14 cellular contexts compared by ENCODE assay signal in the genomic region with DNA sequence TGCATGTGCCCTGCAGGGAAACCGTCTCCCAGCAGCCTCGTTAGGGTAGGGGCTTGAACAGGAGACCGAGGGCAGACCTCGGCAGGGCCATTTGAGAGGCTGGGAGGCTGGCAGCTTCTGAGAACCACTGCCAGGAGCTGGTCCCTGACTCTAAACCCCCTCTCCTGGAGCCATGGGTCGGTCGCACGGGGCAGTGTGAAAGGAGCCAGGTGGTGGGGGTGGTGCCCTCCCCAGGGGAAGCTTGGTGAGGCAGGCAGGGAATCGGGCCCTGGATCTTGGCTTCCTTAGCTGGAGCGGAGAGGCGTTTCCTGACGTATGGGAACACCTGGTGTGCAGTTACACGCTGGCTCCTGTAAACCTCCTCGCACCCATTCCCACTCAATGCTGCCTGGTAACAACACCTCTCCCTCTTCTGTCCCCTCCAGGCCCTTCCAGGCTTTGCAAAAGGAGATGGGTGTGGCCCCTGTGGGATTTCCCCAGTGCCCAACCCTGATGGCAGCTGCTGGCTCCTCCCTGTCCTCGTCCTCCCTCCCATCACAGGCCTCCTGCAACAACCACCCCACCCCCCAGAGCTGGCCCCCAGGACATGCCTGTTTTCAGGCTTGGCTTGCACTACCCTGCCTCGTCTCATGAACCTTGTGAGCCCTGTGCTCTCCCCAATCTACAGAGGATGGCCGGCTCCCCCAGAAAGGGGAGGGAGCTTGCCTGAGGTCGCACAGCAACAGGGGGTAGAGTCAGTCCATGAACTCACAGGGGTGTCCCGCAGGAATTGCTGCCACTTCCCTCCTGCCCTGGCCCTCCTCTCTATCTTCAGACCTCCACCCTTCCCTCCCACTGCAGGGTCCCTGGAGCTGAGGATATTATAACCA. TPM values are rescaled to one million over a fixed set of nuclear protein-coding genes. Genes with fewer than 3 reads are reported as not detected.
DNase-seq lines count a peak whose midpoint lies in the region; ATAC-seq and TF ChIP-seq lines count a peak whose summit lies in the region.
"Had no signal": no experiment of that assay in that cellular context is flagged by ENCODE, and none has a peak within 500 bp of the region (broad histone marks: within the 10 kb centered on the region; RNA-seq: fewer than 3 reads in every experiment).

No MANE protein-coding gene starts in this region.

- no peak overlapping the region for H3K4me3 ChIP-seq in SK-N-SH (ENCODE audit: low read depth in 2 of 2, low read length in 1 of 2)
- H3K4me3 ChIP-seq: heart right ventricle had no signal

- no peak for TF ChIP-seq CTCF in glutamatergic neuron (IDR thresholded peaks at IDR 0.05; ENCODE audit: partially characterized antibody, unreplicated experiment)
- no peak for TF ChIP-seq CTCF in SK-N-SH (IDR thresholded peaks at IDR 0.05)

- H4K20me1 ChIP-seq in SK-N-SH (ENCODE audit: insufficient read depth): no peaks in the 10 kb centered on the region

- H3K4me1 ChIP-seq in SK-N-SH (ENCODE audit: control insufficient read depth in 1 of 2, insufficient read depth in 2 of 2, low read depth in 1 of 2, low read length in 1 of 2): peaks cover 0 to 34% of the 10 kb centered on the region in 2 experiments; a peak in 1 of 4 replicates

- no peaks in the 10 kb centered on the region for H3K9me3 ChIP-seq in SK-N-SH
- H3K9me3 ChIP-seq: heart right ventricle had no signal

- no peaks in the 10 kb centered on the region for H3K36me3 ChIP-seq in SK-N-SH (replicated peaks in 1 of 2; ENCODE audit: control insufficient read depth in 1 of 2, insufficient read depth in 2 of 2, low read length in 1 of 2)
- H3K36me3 ChIP-seq: heart right ventricle had no signal

- no peak overlapping the region for H3K4me3 Mint-ChIP-seq in activated T-cell treated with anti-CD3 and anti-CD28 coated beads, Interleukin-2, amount 50 U/mL, for 4 hours
- no peak overlapping the region for H3K4me3 Mint-ChIP-seq in glutamatergic neuron (ENCODE audit: unreplicated experiment)
- no peak overlapping the region for H3K4me3 Mint-ChIP-seq in stimulated activated effector memory CD8-positive, alpha-beta T cell treated with anti-CD3 and anti-CD28 coated beads, Interleukin-12 subunit alpha, Interleukin-12 subunit beta, amount 100 ng/mL, for 72 hours
- H3K4me3 Mint-ChIP-seq: activated naive CD8-positive, alpha-beta T cell treated with anti-CD3 and anti-CD28 coated beads for 36 hours had no signal

- no peaks in the 10 kb centered on the region for H3F3A ChIP-seq in SK-N-SH (replicated peaks; ENCODE audit: insufficient read depth)

- TF ChIP-seq EP300 in SK-N-SH (IDR thresholded peaks at IDR 0.05; ENCODE audit: borderline replicate concordance in 1 of 2, low read depth in 1 of 2, low read length in 1 of 2): no peak

- no peak for TF ChIP-seq RAD21 in SK-N-SH (IDR thresholded peaks at IDR 0.05; ENCODE audit: low read length)

- CTCF ChIA-PET in SK-N-SH (lab: Yijun Ruan, JAX): interaction anchor here (1.4 to 2.7 kb wide), 3 partner anchors 25 to 83 kb away, joined by 3 to 20 read pairs (median 13); a partner anchor contains a TSS

- H3K9me3 Mint-ChIP-seq in activated T-cell treated with anti-CD3 and anti-CD28 coated beads, Interleukin-2, amount 50 U/mL, for 4 hours: no peaks in the 10 kb centered on the region
- peaks cover 3% of the 10 kb centered on the region for H3K9me3 Mint-ChIP-seq in glutamatergic neuron (ENCODE audit: unreplicated experiment)
- no peaks in the 10 kb centered on the region for H3K9me3 Mint-ChIP-seq in stimulated activated effector memory CD8-positive, alpha-beta T cell treated with anti-CD3 and anti-CD28 coated beads, Interleukin-12 subunit alpha, Interleukin-12 subunit beta, amount 100 ng/mL, for 72 hours
- H3K9me3 Mint-ChIP-seq: activated naive CD8-positive, alpha-beta T cell treated with anti-CD3 and anti-CD28 coated beads for 36 hours had no signal

- 58% methylated on average over 3 of the region's 18 CpGs for WGBS in SK-N-SH (ENCODE audit: low lambda C conversion rate)

- no peaks in the 10 kb centered on the region for H3K79me2 ChIP-seq in SK-N-SH (ENCODE audit: insufficient read depth)

- no peak overlapping the region for H3K27ac ChIP-seq in SK-N-SH (ENCODE audit: low read depth in 2 of 2, low read length in 1 of 2)
- H3K27ac ChIP-seq: heart right ventricle had no signal

- DNase-seq in activated T-cell treated with anti-CD3 and anti-CD28 coated beads, Interleukin-2, amount 50 U/mL, for 1 hour: peak; percentile 8
- no peak for DNase-seq in activated T-cell treated with anti-CD3 and anti-CD28 coated beads, Interleukin-2, amount 50 U/mL, for 4 hours
- DNase-seq in NCI-H526 (lab: John Stamatoyannopoulos, UW): peak; percentile 28 to 78
- peak; percentile 26 for DNase-seq in glutamatergic neuron
- no peak for DNase-seq in stimulated activated effector memory CD8-positive, alpha-beta T cell treated with anti-CD3 and anti-CD28 coated beads, Interleukin-12 subunit alpha, Interleukin-12 subunit beta, amount 100 ng/mL, for 72 hours (ENCODE audit: low spot score in 2 of 2)
- DNase-seq in central memory CD4-positive, alpha-beta T cell: no peak
- no peak for DNase-seq in SK-N-SH
- DNase-seq: activated naive CD8-positive, alpha-beta T cell treated with anti-CD3 and anti-CD28 coated beads for 36 hours; effector CD4-positive, alpha-beta T cell; heart right ventricle; NCI-H1694 treated with DMSO at 0.1 percent for 48 hours; SIG-M5; stimulated activated CD4-positive, alpha-beta T cell treated with anti-CD3 and anti-CD28 coated beads, Interleukin-12 subunit alpha, Interleukin-12 subunit beta, amount 100 ng/mL, for 4 hours had no signal

- H3K4me2 ChIP-seq in SK-N-SH: no peak overlapping the region

- no peak overlapping the region for H3K9ac ChIP-seq in SK-N-SH

- POLR2A ChIA-PET in SK-N-SH (lab: Yijun Ruan, JAX): interaction anchor here (0.6 kb wide), 1 partner anchor 322 kb away, joined by 3 read pairs; no protein-coding TSS in a partner anchor

- ATAC-seq in activated T-cell treated with anti-CD3 and anti-CD28 coated beads, Interleukin-2, amount 50 U/mL, for 4 hours: no peak
- ATAC-seq in stimulated activated effector memory CD8-positive, alpha-beta T cell treated with anti-CD3 and anti-CD28 coated beads, Interleukin-12 subunit alpha, Interleukin-12 subunit beta, amount 100 ng/mL, for 72 hours: peak; percentile 18
- ATAC-seq in GM19463 (IDR thresholded peaks at IDR 0.05; ENCODE audit: unreplicated experiment): no peak

- H2AFZ ChIP-seq in SK-N-SH (ENCODE audit: low read depth): no peak overlapping the region

- peak overlapping the region; percentile 52 for H3K27ac Mint-ChIP-seq in glutamatergic neuron (ENCODE audit: unreplicated experiment)
- H3K27ac Mint-ChIP-seq in stimulated activated effector memory CD8-positive, alpha-beta T cell treated with anti-CD3 and anti-CD28 coated beads, Interleukin-12 subunit alpha, Interleukin-12 subunit beta, amount 100 ng/mL, for 72 hours: no peak overlapping the region
- H3K27ac Mint-ChIP-seq: activated naive CD8-positive, alpha-beta T cell treated with anti-CD3 and anti-CD28 coated beads for 36 hours had no signal

- peaks cover 6% of the 10 kb centered on the region for H3K27me3 Mint-ChIP-seq in activated T-cell treated with anti-CD3 and anti-CD28 coated beads, Interleukin-2, amount 50 U/mL, for 4 hours (ENCODE audit: low read depth)
- peaks cover 11% of the 10 kb centered on the region for H3K27me3 Mint-ChIP-seq in glutamatergic neuron (ENCODE audit: unreplicated experiment)
- H3K27me3 Mint-ChIP-seq: activated naive CD8-positive, alpha-beta T cell treated with anti-CD3 and anti-CD28 coated beads for 36 hours had no signal

- no peaks in the 10 kb centered on the region for H3K9me2 ChIP-seq in SK-N-SH

- H3K36me3 Mint-ChIP-seq in activated T-cell treated with anti-CD3 and anti-CD28 coated beads, Interleukin-2, amount 50 U/mL, for 4 hours (ENCODE audit: insufficient read depth): no peaks in the 10 kb centered on the region
- H3K36me3 Mint-ChIP-seq in glutamatergic neuron (ENCODE audit: unreplicated experiment): peaks cover 4% of the 10 kb centered on the region
- H3K36me3 Mint-ChIP-seq in stimulated activated effector memory CD8-positive, alpha-beta T cell treated with anti-CD3 and anti-CD28 coated beads, Interleukin-12 subunit alpha, Interleukin-12 subunit beta, amount 100 ng/mL, for 72 hours: no peaks in the 10 kb centered on the region
- H3K36me3 Mint-ChIP-seq: activated naive CD8-positive, alpha-beta T cell treated with anti-CD3 and anti-CD28 coated beads for 36 hours had no signal

- H3K4me1 Mint-ChIP-seq in activated T-cell treated with anti-CD3 and anti-CD28 coated beads, Interleukin-2, amount 50 U/mL, for 4 hours (ENCODE audit: low read depth): no peaks in the 10 kb centered on the region
- peaks cover 17% of the 10 kb centered on the region for H3K4me1 Mint-ChIP-seq in glutamatergic neuron (ENCODE audit: low read depth, unreplicated experiment)
- H3K4me1 Mint-ChIP-seq in stimulated activated effector memory CD8-positive, alpha-beta T cell treated with anti-CD3 and anti-CD28 coated beads, Interleukin-12 subunit alpha, Interleukin-12 subunit beta, amount 100 ng/mL, for 72 hours: no peaks in the 10 kb centered on the region

- H3K27me3 ChIP-seq in SK-N-SH (ENCODE audit: insufficient read depth): no peaks in the 10 kb centered on the region
- H3K27me3 ChIP-seq: heart right ventricle had no signal

TF ChIP-seq in SK-N-SH, 30 proteins besides CTCF, POLR2A, EP300 and RAD21 (continues in another document):
- TF ChIP-seq POLR2AphosphoS5 (IDR thresholded peaks at IDR 0.05; ENCODE audit: low read depth, low read length): no peak

RNA-seq across cellular contexts. Expression of a gene that starts 24.4 kb away (rescaled TPM):
- under 1 TPM; 0.40 to 0.57 (median 0.40) TPM for total RNA-seq in activated T-cell treated with anti-CD3 and anti-CD28 coated beads, Interleukin-2, amount 50 U/mL, for 4 hours
- 0.91 TPM for total RNA-seq in glutamatergic neuron (ENCODE audit: unreplicated experiment)
- polyA plus RNA-seq in SK-N-SH (2012; rRNA removed): not detected in 2 replicates
- not detected in 2 replicates for polyA plus RNA-seq in SK-N-SH (2012; cell fraction: cytosol; rRNA removed)
- 0.06 and 0.15 TPM in 2 replicates for polyA plus RNA-seq in SK-N-SH (2012; cell fraction: nucleus; rRNA removed)

RNA-seq across cellular contexts. Expression of a gene that starts 46.4 kb away (rescaled TPM):
- total RNA-seq in activated T-cell treated with anti-CD3 and anti-CD28 coated beads, Interleukin-2, amount 50 U/mL, for 4 hours: 1 to 10 TPM; 2.3 to 3.0 (median 2.8) TPM
- total RNA-seq in glutamatergic neuron (ENCODE audit: unreplicated experiment): not detected
- not detected in 2 replicates for polyA plus RNA-seq in SK-N-SH (2012; rRNA removed)
- polyA plus RNA-seq in SK-N-SH (2012; cell fraction: cytosol; rRNA removed): not detected in 2 replicates
- not detected in 2 replicates for polyA plus RNA-seq in SK-N-SH (2012; cell fraction: nucleus; rRNA removed)
- total RNA-seq: heart right ventricle had no signal

RNA-seq across cellular contexts. Expression of a gene that starts 53.3 kb away (rescaled TPM):
- total RNA-seq in activated T-cell treated with anti-CD3 and anti-CD28 coated beads, Interleukin-2, amount 50 U/mL, for 4 hours: 100 to 1,000 TPM; 365 to 525 (median 419) TPM
- total RNA-seq in glutamatergic neuron (ENCODE audit: unreplicated experiment): 0.34 TPM
- 0.79 and 1.2 TPM in 2 replicates for polyA plus RNA-seq in SK-N-SH (2012; rRNA removed)
- 0.14 and 0.38 TPM in 2 replicates for polyA plus RNA-seq in SK-N-SH (2012; cell fraction: cytosol; rRNA removed)
- 6.4 and 7.5 TPM in 2 replicates for polyA plus RNA-seq in SK-N-SH (2012; cell fraction: nucleus; rRNA removed)

RNA-seq across cellular contexts. Expression of a gene that starts 57.2 kb away (rescaled TPM):
- total RNA-seq in activated T-cell treated with anti-CD3 and anti-CD28 coated beads, Interleukin-2, amount 50 U/mL, for 4 hours: 10 to 100 TPM in 1 of 3 donors, 1 to 10 TPM in 1, under 1 TPM in 1; 0.20 to 12.8 (median 9.3) TPM
- total RNA-seq in glutamatergic neuron (ENCODE audit: unreplicated experiment): 0.47 TPM
- not detected in 2 replicates for polyA plus RNA-seq in SK-N-SH (2012; rRNA removed)
- polyA plus RNA-seq in SK-N-SH (2012; cell fraction: cytosol; rRNA removed): not detected in 2 replicates
- polyA plus RNA-seq in SK-N-SH (2012; cell fraction: nucleus; rRNA removed): 0.02 and 0.09 TPM in 2 replicates

Comparison
In these comparisons a context has a peak if more than half of its experiments do, and no peak if none do; other contexts are left out.
1. DNase-seq: peak in activated T-cell treated with anti-CD3 and anti-CD28 coated beads, Interleukin-2, amount 50 U/mL, for 1 hour (single experiment), NCI-H526 (2 of 2) and glutamatergic neuron (single experiment); none in activated T-cell treated with anti-CD3 and anti-CD28 coated beads, Interleukin-2, amount 50 U/mL, for 4 hours (single experiment), stimulated activated effector memory CD8-positive, alpha-beta T cell treated with anti-CD3 and anti-CD28 coated beads, Interleukin-12 subunit alpha, Interleukin-12 subunit beta, amount 100 ng/mL, for 72 hours (0 of 2), central memory CD4-positive, alpha-beta T cell (single experiment) and SK-N-SH (single experiment).
2. RNA of a gene that starts 53.3 kb away (total RNA-seq): 365 to 525 TPM in activated T-cell treated with anti-CD3 and anti-CD28 coated beads, Interleukin-2, amount 50 U/mL, for 4 hours; 0.34 TPM in glutamatergic neuron (single experiment); every median in the first group is over 100 times any median in the second.